18 cellular contexts compared by ENCODE assay signal in the genomic region with DNA sequence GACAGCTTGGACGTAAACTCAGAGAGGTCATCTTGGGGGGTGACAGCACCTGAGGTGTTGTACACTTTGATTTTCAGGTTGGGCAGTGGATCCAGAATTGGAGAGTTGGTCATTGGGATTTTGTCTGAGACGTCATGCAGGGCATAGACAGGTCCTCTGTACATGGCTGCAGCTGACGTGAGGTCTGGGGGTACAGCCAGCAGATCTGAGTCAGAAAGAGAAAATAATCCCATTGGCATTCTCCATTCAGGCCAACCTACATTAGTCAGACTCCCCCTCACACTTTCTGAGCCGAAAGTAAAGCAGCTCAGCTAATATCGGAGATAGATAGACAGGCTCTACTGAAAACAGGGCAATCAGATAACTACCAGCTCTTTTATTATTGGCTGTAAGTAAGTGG.
DNase-seq lines count a peak whose midpoint lies in the region; ATAC-seq and TF ChIP-seq lines count a peak whose summit lies in the region.
"Had no signal": no experiment of that assay in that cellular context is flagged by ENCODE, and none has a peak within 500 bp of the region (broad histone marks: within the 10 kb centered on the region; RNA-seq: fewer than 3 reads in every experiment).

No MANE protein-coding gene starts in this region.

- H3K4me1 Mint-ChIP-seq in GM23338, result peaks cover 5% of the 10 kb centered on the region; the same call in 2 of the 3 replicates
- H3K4me1 Mint-ChIP-seq: activated CD4-positive, alpha-beta memory T cell treated with anti-CD3 and anti-CD28 coated beads, Interleukin-2, amount 10 ng/mL, durations not matched to agents 7 days and 5 days; B cell; IgD-negative memory B cell had no signal

- H3K27ac ChIP-seq in GM23338 (ENCODE audit: low read depth) (no peak overlapping the region), ascending aorta (peak overlapping the region; percentile 47)

- H3K36me3 Mint-ChIP-seq in GM23338 (ENCODE audit: low read depth), result no peaks in the 10 kb centered on the region
- H3K36me3 Mint-ChIP-seq: IgD-negative memory B cell had no signal

- H3K36me3 ChIP-seq in GM23338 (ENCODE audit: insufficient read depth), result no peaks in the 10 kb centered on the region
- H3K36me3 ChIP-seq in ascending aorta, result peaks cover 0 to 8% of the 10 kb centered on the region in 2 donors

- H3K4me1 ChIP-seq in GM23338 (ENCODE audit: insufficient read depth), result no peaks in the 10 kb centered on the region
- no peaks in the 10 kb centered on the region for H3K4me1 ChIP-seq in ascending aorta

- no peak for DNase-seq in GM23338 (ENCODE audit: low spot score)
- DNase-seq in ascending aorta (ENCODE audit: low spot score in 2 of 2), result peak in 1 of 2 donors; percentile 86
- DNase-seq in fibroblast of the aortic adventitia (ENCODE audit: low read depth), result peak; percentile 78
- peak; percentile 68 for DNase-seq in stromal cell of bone marrow (ENCODE audit: low read depth)
- no peak for DNase-seq in anterior cingulate cortex (lab: John Stamatoyannopoulos, UW)
- no peak for DNase-seq in nucleus accumbens (lab: John Stamatoyannopoulos, UW)
- DNase-seq: activated CD4-positive, alpha-beta memory T cell treated with anti-CD3 and anti-CD28 coated beads, Interleukin-2, amount 10 ng/mL, durations not matched to agents 7 days and 5 days; activated CD4-positive, CD25-positive, alpha-beta regulatory T cell; activated naive CD4-positive, alpha-beta T cell treated with Interleukin-2 at 50 U/mL for 16 hours; COR-L47; NCI-H2029; NCI-H446 treated with DMSO at 0.1 percent for 48 hours; T-helper 9 cell had no signal

- H2AFZ ChIP-seq in GM23338, result no peak overlapping the region

- no peaks in the 10 kb centered on the region for H4K20me1 ChIP-seq in GM23338 (replicated peaks; ENCODE audit: insufficient read depth)

- H3K27me3 Mint-ChIP-seq in GM23338 (ENCODE audit: insufficient read depth, low read depth, poor library complexity), result no peaks in the 10 kb centered on the region
- H3K27me3 Mint-ChIP-seq: activated CD4-positive, alpha-beta memory T cell treated with anti-CD3 and anti-CD28 coated beads, Interleukin-2, amount 10 ng/mL, durations not matched to agents 7 days and 5 days; B cell; brain; IgD-negative memory B cell had no signal

- no peaks in the 10 kb centered on the region for H3K79me2 ChIP-seq in GM23338 (replicated peaks; ENCODE audit: insufficient read depth)

- ATAC-seq in GM23338 (no peak), GM18867 (IDR thresholded peaks at IDR 0.05; ENCODE audit: unreplicated experiment) (no peak)

- no peaks in the 10 kb centered on the region for H3K9me3 ChIP-seq in ascending aorta

- H3F3A ChIP-seq in GM23338 (replicated peaks; ENCODE audit: low read depth), result no peaks in the 10 kb centered on the region

- H3K9me3 Mint-ChIP-seq in GM23338, result no peaks in the 10 kb centered on the region
- H3K9me3 Mint-ChIP-seq: activated CD4-positive, alpha-beta memory T cell treated with anti-CD3 and anti-CD28 coated beads, Interleukin-2, amount 10 ng/mL, durations not matched to agents 7 days and 5 days; neural crest cell had no signal

- intact Hi-C loops in ascending aorta (cut with DNase I), result no loop called here

- no peak overlapping the region for H3K4me3 Mint-ChIP-seq in GM23338
- H3K4me3 Mint-ChIP-seq: activated CD4-positive, alpha-beta memory T cell treated with anti-CD3 and anti-CD28 coated beads, Interleukin-2, amount 10 ng/mL, durations not matched to agents 7 days and 5 days; B cell; brain; IgD-negative memory B cell; neural crest cell had no signal

- H3K27ac Mint-ChIP-seq in GM23338, result peak overlapping the region; percentile 7; the same call in 1 of the 2 replicates
- H3K27ac Mint-ChIP-seq: activated CD4-positive, alpha-beta memory T cell treated with anti-CD3 and anti-CD28 coated beads, Interleukin-2, amount 10 ng/mL, durations not matched to agents 7 days and 5 days; B cell; brain; IgD-negative memory B cell had no signal

- H3K27me3 ChIP-seq in GM23338 (ENCODE audit: insufficient read depth) (no peaks in the 10 kb centered on the region), ascending aorta (no peaks in the 10 kb centered on the region)

- no peak for TF ChIP-seq CTCF in GM23338 (conservative IDR thresholded peaks at IDR 0.05; ENCODE audit: low read depth in 2 of 2)
- no peak for TF ChIP-seq CTCF in ascending aorta (IDR thresholded peaks at IDR 0.05)
- TF ChIP-seq CTCF in fibroblast of the aortic adventitia (IDR thresholded peaks at IDR 0.05; ENCODE audit: insufficient read depth, low read length), result no peak

- H3K9me2 ChIP-seq in GM23338 (ENCODE audit: insufficient read depth), result no peaks in the 10 kb centered on the region

- no peak overlapping the region for H3K4me2 ChIP-seq in GM23338

- H3K4me3 ChIP-seq in GM23338 (no peak overlapping the region), ascending aorta (no peak overlapping the region), fibroblast of the aortic adventitia (ENCODE audit: low read depth, low read length) (no peak overlapping the region)

TF ChIP-seq in GM23338, 12 proteins besides CTCF, POLR2A, EP300 and RAD21 (continues in another document):
- TF ChIP-seq, protein P1, sequence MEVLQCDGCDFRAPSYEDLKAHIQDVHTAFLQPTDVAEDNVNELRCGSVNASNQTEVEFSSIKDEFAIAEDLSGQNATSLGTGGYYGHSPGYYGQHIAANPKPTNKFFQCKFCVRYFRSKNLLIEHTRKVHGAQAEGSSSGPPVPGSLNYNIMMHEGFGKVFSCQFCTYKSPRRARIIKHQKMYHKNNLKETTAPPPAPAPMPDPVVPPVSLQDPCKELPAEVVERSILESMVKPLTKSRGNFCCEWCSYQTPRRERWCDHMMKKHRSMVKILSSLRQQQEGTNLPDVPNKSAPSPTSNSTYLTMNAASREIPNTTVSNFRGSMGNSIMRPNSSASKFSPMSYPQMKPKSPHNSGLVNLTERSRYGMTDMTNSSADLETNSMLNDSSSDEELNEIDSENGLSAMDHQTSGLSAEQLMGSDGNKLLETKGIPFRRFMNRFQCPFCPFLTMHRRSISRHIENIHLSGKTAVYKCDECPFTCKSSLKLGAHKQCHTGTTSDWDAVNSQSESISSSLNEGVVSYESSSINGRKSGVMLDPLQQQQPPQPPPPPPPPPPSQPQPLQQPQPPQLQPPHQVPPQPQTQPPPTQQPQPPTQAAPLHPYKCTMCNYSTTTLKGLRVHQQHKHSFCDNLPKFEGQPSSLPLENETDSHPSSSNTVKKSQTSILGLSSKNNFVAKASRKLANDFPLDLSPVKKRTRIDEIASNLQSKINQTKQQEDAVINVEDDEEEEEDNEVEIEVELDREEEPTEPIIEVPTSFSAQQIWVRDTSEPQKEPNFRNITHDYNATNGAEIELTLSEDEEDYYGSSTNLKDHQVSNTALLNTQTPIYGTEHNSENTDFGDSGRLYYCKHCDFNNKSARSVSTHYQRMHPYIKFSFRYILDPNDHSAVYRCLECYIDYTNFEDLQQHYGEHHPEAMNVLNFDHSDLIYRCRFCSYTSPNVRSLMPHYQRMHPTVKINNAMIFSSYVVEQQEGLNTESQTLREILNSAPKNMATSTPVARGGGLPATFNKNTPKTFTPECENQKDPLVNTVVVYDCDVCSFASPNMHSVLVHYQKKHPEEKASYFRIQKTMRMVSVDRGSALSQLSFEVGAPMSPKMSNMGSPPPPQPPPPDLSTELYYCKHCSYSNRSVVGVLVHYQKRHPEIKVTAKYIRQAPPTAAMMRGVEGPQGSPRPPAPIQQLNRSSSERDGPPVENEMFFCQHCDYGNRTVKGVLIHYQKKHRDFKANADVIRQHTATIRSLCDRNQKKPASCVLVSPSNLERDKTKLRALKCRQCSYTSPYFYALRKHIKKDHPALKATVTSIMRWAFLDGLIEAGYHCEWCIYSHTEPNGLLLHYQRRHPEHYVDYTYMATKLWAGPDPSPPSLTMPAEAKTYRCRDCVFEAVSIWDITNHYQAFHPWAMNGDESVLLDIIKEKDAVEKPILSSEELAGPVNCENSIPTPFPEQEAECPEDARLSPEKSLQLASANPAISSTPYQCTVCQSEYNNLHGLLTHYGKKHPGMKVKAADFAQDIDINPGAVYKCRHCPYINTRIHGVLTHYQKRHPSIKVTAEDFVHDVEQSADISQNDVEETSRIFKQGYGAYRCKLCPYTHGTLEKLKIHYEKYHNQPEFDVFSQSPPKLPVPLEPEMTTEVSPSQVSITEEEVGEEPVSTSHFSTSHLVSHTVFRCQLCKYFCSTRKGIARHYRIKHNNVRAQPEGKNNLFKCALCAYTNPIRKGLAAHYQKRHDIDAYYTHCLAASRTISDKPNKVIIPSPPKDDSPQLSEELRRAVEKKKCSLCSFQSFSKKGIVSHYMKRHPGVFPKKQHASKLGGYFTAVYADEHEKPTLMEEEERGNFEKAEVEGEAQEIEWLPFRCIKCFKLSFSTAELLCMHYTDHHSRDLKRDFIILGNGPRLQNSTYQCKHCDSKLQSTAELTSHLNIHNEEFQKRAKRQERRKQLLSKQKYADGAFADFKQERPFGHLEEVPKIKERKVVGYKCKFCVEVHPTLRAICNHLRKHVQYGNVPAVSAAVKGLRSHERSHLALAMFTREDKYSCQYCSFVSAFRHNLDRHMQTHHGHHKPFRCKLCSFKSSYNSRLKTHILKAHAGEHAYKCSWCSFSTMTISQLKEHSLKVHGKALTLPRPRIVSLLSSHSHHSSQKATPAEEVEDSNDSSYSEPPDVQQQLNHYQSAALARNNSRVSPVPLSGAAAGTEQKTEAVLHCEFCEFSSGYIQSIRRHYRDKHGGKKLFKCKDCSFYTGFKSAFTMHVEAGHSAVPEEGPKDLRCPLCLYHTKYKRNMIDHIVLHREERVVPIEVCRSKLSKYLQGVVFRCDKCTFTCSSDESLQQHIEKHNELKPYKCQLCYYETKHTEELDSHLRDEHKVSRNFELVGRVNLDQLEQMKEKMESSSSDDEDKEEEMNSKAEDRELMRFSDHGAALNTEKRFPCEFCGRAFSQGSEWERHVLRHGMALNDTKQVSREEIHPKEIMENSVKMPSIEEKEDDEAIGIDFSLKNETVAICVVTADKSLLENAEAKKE (CRISPR knock-in tag; IDR thresholded peaks at IDR 0.05), result no peak
- no peak for TF ChIP-seq POLR2AphosphoS5 (IDR thresholded peaks at IDR 0.05; ENCODE audit: low read depth)
- no peak for TF ChIP-seq JUNB (IDR thresholded peaks at IDR 0.05; ENCODE audit: unreplicated experiment)
- TF ChIP-seq, protein P2, sequence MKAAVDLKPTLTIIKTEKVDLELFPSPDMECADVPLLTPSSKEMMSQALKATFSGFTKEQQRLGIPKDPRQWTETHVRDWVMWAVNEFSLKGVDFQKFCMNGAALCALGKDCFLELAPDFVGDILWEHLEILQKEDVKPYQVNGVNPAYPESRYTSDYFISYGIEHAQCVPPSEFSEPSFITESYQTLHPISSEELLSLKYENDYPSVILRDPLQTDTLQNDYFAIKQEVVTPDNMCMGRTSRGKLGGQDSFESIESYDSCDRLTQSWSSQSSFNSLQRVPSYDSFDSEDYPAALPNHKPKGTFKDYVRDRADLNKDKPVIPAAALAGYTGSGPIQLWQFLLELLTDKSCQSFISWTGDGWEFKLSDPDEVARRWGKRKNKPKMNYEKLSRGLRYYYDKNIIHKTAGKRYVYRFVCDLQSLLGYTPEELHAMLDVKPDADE (IDR thresholded peaks at IDR 0.05), result no peak
- TF ChIP-seq ZNF331 (CRISPR knock-in tag; IDR thresholded peaks at IDR 0.05; ENCODE audit: low read depth), result no peak

Comparison
In these comparisons a context has a peak if more than half of its experiments do, and no peak if none do; other contexts are left out.
1. DNase-seq: peak in fibroblast of the aortic adventitia (single experiment) and stromal cell of bone marrow (single experiment); none in GM23338 (single experiment), anterior cingulate cortex (0 of 58) and nucleus accumbens (0 of 56).